In the genomic region with DNA sequence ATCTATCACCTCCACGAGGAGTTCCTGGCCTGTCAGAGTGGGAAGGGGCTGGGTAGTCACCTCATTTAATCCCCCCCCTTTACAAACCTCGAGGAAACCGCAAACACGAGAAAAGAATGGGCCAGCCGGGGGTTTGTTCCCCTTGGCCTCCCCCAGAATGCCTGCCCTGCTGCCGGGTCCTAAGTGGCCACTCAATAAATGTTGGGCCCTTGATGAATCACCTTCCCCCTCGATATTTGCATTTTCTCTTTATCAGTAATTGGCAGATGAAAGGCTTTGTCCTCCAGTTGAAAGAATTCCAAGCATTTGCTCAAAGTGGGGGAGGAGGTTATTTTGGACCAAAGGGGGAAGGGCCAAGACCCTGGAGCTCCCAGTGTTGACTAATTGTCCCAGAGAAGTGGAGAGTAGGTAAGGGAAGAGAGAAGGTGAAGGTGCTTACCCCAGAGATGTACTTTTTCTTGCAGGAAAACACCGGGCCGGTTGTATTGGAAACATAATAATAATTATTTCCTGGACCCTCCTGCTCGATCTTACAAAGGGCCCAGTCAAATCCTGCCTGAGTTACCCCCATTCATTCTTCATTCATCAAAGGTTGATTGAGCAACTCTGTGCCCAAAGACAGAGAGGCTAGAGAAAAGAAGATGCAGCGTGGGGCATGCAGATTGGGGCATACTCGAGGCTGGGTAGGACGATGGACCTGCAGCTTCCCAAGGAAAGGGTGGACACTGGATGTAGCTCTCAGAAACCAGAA, we compare ENCODE assay signal across 8 cellular contexts. TPM values are rescaled to one million over a fixed set of nuclear protein-coding genes. Genes with fewer than 3 reads are reported as not detected.
A peak's percentile ranks its signal among the peaks of the same experiment; 100 is the strongest.
DNase-seq lines count a peak whose midpoint lies in the region; ATAC-seq and TF ChIP-seq lines count a peak whose summit lies in the region.

No MANE protein-coding gene starts in this region.

- no peak for TF ChIP-seq CTCF in tibial artery (IDR thresholded peaks at IDR 0.05)

- H3K4me3 Mint-ChIP-seq in activated naive CD4-positive, alpha-beta T cell treated with anti-CD3 and anti-CD28 coated beads, Interleukin-2, amount 50 U/mL, for 24 hours: peak overlapping the region; percentile 19
- peak overlapping the region; percentile 22 for H3K4me3 Mint-ChIP-seq in activated naive CD8-positive, alpha-beta T cell treated with anti-CD3 and anti-CD28 coated beads for 36 hours
- peak overlapping the region; percentile 66 to 98 (median 95) for H3K4me3 Mint-ChIP-seq in immature natural killer cell

- peaks cover 37% of the 10 kb centered on the region for H3K4me1 Mint-ChIP-seq in activated naive CD4-positive, alpha-beta T cell treated with anti-CD3 and anti-CD28 coated beads, Interleukin-2, amount 50 U/mL, for 24 hours
- peaks cover 25% of the 10 kb centered on the region for H3K4me1 Mint-ChIP-seq in activated naive CD8-positive, alpha-beta T cell treated with anti-CD3 and anti-CD28 coated beads for 36 hours
- H3K4me1 Mint-ChIP-seq in immature natural killer cell: peaks cover 36 to 47% of the 10 kb centered on the region in 2 donors

- no peaks in the 10 kb centered on the region for H3K9me3 ChIP-seq in tibial artery

- H3K27me3 Mint-ChIP-seq in activated naive CD4-positive, alpha-beta T cell treated with anti-CD3 and anti-CD28 coated beads, Interleukin-2, amount 50 U/mL, for 24 hours: no peaks in the 10 kb centered on the region
- H3K27me3 Mint-ChIP-seq in activated naive CD8-positive, alpha-beta T cell treated with anti-CD3 and anti-CD28 coated beads for 36 hours: no peaks in the 10 kb centered on the region
- peaks cover 4 to 18% (median 17%) of the 10 kb centered on the region in 3 donors for H3K27me3 Mint-ChIP-seq in immature natural killer cell (ENCODE audit: low read depth in 3 of 3)

- H3K27me3 ChIP-seq in tibial artery: no peaks in the 10 kb centered on the region

- intact Hi-C loops in tibial artery (cut with DNase I; ENCODE audit: low total_unique reads): no loop called here

- DNase-seq in activated naive CD4-positive, alpha-beta T cell treated with anti-CD3 and anti-CD28 coated beads, Interleukin-2, amount 50 U/mL, for 72 hours (ENCODE audit: low spot score in 2 of 2): no peak
- no peak for DNase-seq in activated naive CD8-positive, alpha-beta T cell treated with anti-CD3 and anti-CD28 coated beads for 36 hours
- peak in 2 of 3 donors; percentile 28 to 40 for DNase-seq in immature natural killer cell
- no peak for DNase-seq in tibial artery
- no peak for DNase-seq in DMS 273 (lab: John Stamatoyannopoulos, UW; ENCODE audit: unreplicated experiment)
- no peak for DNase-seq in stimulated activated CD4-positive, alpha-beta T cell treated with anti-CD3 and anti-CD28 coated beads, Interleukin-15, amount 100 ng/mL, for 24 hours
- DNase-seq in NK-92 (lab: John Stamatoyannopoulos, UW; ENCODE audit: unreplicated experiment): no peak

- no peaks in the 10 kb centered on the region for H3K9me3 Mint-ChIP-seq in activated naive CD4-positive, alpha-beta T cell treated with anti-CD3 and anti-CD28 coated beads, Interleukin-2, amount 50 U/mL, for 24 hours
- H3K9me3 Mint-ChIP-seq in activated naive CD4-positive, alpha-beta T cell treated with anti-CD3 and anti-CD28 coated beads, Interleukin-2, amount 50 U/mL, for 72 hours: no peaks in the 10 kb centered on the region
- H3K9me3 Mint-ChIP-seq in activated naive CD8-positive, alpha-beta T cell treated with anti-CD3 and anti-CD28 coated beads for 36 hours: no peaks in the 10 kb centered on the region
- no peaks in the 10 kb centered on the region for H3K9me3 Mint-ChIP-seq in immature natural killer cell

- no peak for ATAC-seq in activated naive CD4-positive, alpha-beta T cell treated with anti-CD3 and anti-CD28 coated beads, Interleukin-2, amount 50 U/mL, for 72 hours

- peaks cover 2% of the 10 kb centered on the region for H3K36me3 Mint-ChIP-seq in activated naive CD4-positive, alpha-beta T cell treated with anti-CD3 and anti-CD28 coated beads, Interleukin-2, amount 50 U/mL, for 24 hours
- H3K36me3 Mint-ChIP-seq in activated naive CD4-positive, alpha-beta T cell treated with anti-CD3 and anti-CD28 coated beads, Interleukin-2, amount 50 U/mL, for 72 hours: peaks cover 6 to 9% of the 10 kb centered on the region in 2 donors
- no peaks in the 10 kb centered on the region for H3K36me3 Mint-ChIP-seq in activated naive CD8-positive, alpha-beta T cell treated with anti-CD3 and anti-CD28 coated beads for 36 hours
- H3K36me3 Mint-ChIP-seq in immature natural killer cell: peaks cover 0 to 2% (median 0%) of the 10 kb centered on the region in 3 donors

- no peak overlapping the region for H3K27ac Mint-ChIP-seq in activated naive CD4-positive, alpha-beta T cell treated with anti-CD3 and anti-CD28 coated beads, Interleukin-2, amount 50 U/mL, for 24 hours
- no peak overlapping the region for H3K27ac Mint-ChIP-seq in activated naive CD4-positive, alpha-beta T cell treated with anti-CD3 and anti-CD28 coated beads, Interleukin-2, amount 50 U/mL, for 72 hours
- peak overlapping the region; percentile 34 for H3K27ac Mint-ChIP-seq in activated naive CD8-positive, alpha-beta T cell treated with anti-CD3 and anti-CD28 coated beads for 36 hours
- peak overlapping the region; percentile 93 to 99 (median 97) for H3K27ac Mint-ChIP-seq in immature natural killer cell

- H3K4me3 ChIP-seq in tibial artery: peak overlapping the region in 1 of 2 donors; percentile 72

- H3K27ac ChIP-seq in tibial artery: peak overlapping the region; percentile 74 to 86

- peaks cover 8 to 38% (median 26%) of the 10 kb centered on the region in 4 donors for H3K4me1 ChIP-seq in tibial artery

- no peaks in the 10 kb centered on the region for H3K36me3 ChIP-seq in tibial artery

RNA-seq across cellular contexts. Expression of gene KDM2B, which starts 1.9 kb away (rescaled TPM):
- total RNA-seq in activated naive CD4-positive, alpha-beta T cell treated with anti-CD3 and anti-CD28 coated beads, Interleukin-2, amount 50 U/mL, for 72 hours: 10 to 100 TPM; 28.9 to 66.8 TPM
- 10 to 100 TPM; 55.3 to 57.3 TPM for total RNA-seq in activated naive CD8-positive, alpha-beta T cell treated with anti-CD3 and anti-CD28 coated beads for 36 hours
- polyA plus RNA-seq in immature natural killer cell: 10 to 100 TPM in 2 of 3 donors, 1 to 10 TPM in 1; 9.6 to 17.0 (median 10.4) TPM

RNA-seq across cellular contexts. Expression of gene ORAI1, which starts 43.6 kb away (rescaled TPM):
- 10 to 100 TPM; 23.0 to 23.2 TPM for total RNA-seq in activated naive CD4-positive, alpha-beta T cell treated with anti-CD3 and anti-CD28 coated beads, Interleukin-2, amount 50 U/mL, for 72 hours
- 10 to 100 TPM; 44.0 to 44.4 TPM for total RNA-seq in activated naive CD8-positive, alpha-beta T cell treated with anti-CD3 and anti-CD28 coated beads for 36 hours
- polyA plus RNA-seq in immature natural killer cell: 100 to 1,000 TPM; 145 to 216 (median 183) TPM

Comparison
In these comparisons a context has a peak if more than half of its experiments do, and no peak if none do; other contexts are left out.
1. H3K27ac Mint-ChIP-seq: peak in activated naive CD8-positive, alpha-beta T cell treated with anti-CD3 and anti-CD28 coated beads for 36 hours (single experiment) and immature natural killer cell (6 of 6); none in activated naive CD4-positive, alpha-beta T cell treated with anti-CD3 and anti-CD28 coated beads, Interleukin-2, amount 50 U/mL, for 24 hours (single experiment) and activated naive CD4-positive, alpha-beta T cell treated with anti-CD3 and anti-CD28 coated beads, Interleukin-2, amount 50 U/mL, for 72 hours (0 of 2).
2. H3K4me3 Mint-ChIP-seq: peak in every context shown above with its lines; median percentile 95 in immature natural killer cell; 22 in activated naive CD8-positive, alpha-beta T cell treated with anti-CD3 and anti-CD28 coated beads for 36 hours; 19 in activated naive CD4-positive, alpha-beta T cell treated with anti-CD3 and anti-CD28 coated beads, Interleukin-2, amount 50 U/mL, for 24 hours.
3. DNase-seq: peak in immature natural killer cell (2 of 3); none in activated naive CD4-positive, alpha-beta T cell treated with anti-CD3 and anti-CD28 coated beads, Interleukin-2, amount 50 U/mL, for 72 hours (0 of 2), activated naive CD8-positive, alpha-beta T cell treated with anti-CD3 and anti-CD28 coated beads for 36 hours (single experiment), tibial artery (0 of 2), DMS 273 (single experiment), stimulated activated CD4-positive, alpha-beta T cell treated with anti-CD3 and anti-CD28 coated beads, Interleukin-15, amount 100 ng/mL, for 24 hours (single experiment) and NK-92 (single experiment).